ENCODE assay signal across 13 cellular contexts in genomic region chr14:61179061-61179675, GRCh38.
DNase-seq lines count a peak whose midpoint lies in the region; ATAC-seq and TF ChIP-seq lines count a peak whose summit lies in the region.
"Had no signal": no experiment of that assay in that cellular context is flagged by ENCODE, and none has a peak within 500 bp of the region (broad histone marks: within the 10 kb centered on the region; RNA-seq: fewer than 3 reads in every experiment).

No MANE protein-coding gene starts in this region.

- peaks cover 21% of the 10 kb centered on the region for H3K4me1 ChIP-seq in HUES48 (ENCODE audit: control insufficient read depth, insufficient read depth, low read length)
- peaks cover 0 to 14% of the 10 kb centered on the region in 2 donors for H3K4me1 ChIP-seq in ascending aorta
- H3K4me1 ChIP-seq: prostate gland had no signal

- intact Hi-C loops in ascending aorta (cut with DNase I): loop anchor here (2.0 kb wide), 2 partner anchors 26 to 76 kb away; no protein-coding TSS in a partner anchor

- H3K27ac ChIP-seq in HUES48 (ENCODE audit: low read depth, low read length): peak overlapping the region; percentile 40
- peak overlapping the region; percentile 35 to 64 for H3K27ac ChIP-seq in ascending aorta

- TF ChIP-seq CTCF in ascending aorta (IDR thresholded peaks at IDR 0.05) (no peak), GM10248 (IDR thresholded peaks at IDR 0.05; ENCODE audit: control extremely low read depth, extremely low read depth, low read depth, missing control alignments) (no peak)

- POLR2A ChIA-PET in GM10248 (lab: Yijun Ruan, JAX): no interaction called here

- H3K27me3 ChIP-seq in HUES48 (ENCODE audit: control insufficient read depth, insufficient read depth, low read length) (no peaks in the 10 kb centered on the region), ascending aorta (no peaks in the 10 kb centered on the region)

- in situ Hi-C loops in Caki2 (cut with HindIII; ENCODE audit: low pct_unique_long_range_greater_than_20kb, low sequenced_read_pairs): no loop called here

- H3K4me3 ChIP-seq in HUES48 (ENCODE audit: low read depth, low read length) (no peak overlapping the region), ascending aorta (no peak overlapping the region)
- H3K4me3 ChIP-seq: prostate gland had no signal

- H3K9ac ChIP-seq in HUES48 (ENCODE audit: low read depth, low read length): no peak overlapping the region

- H3K9me3 ChIP-seq in HUES48 (ENCODE audit: control insufficient read depth, insufficient read depth, low read length) (no peaks in the 10 kb centered on the region), ascending aorta (no peaks in the 10 kb centered on the region)
- H3K9me3 ChIP-seq: prostate gland had no signal

- peak; percentile 88 for DNase-seq in Caki2 (ENCODE audit: low read depth)
- DNase-seq in ascending aorta (ENCODE audit: low spot score in 2 of 2): no peak
- DNase-seq in kidney tubule cell (ENCODE audit: low spot score): peak; percentile 92
- no peak for DNase-seq in GM10248 (ENCODE audit: extremely low spot score)
- DNase-seq in NCI-H748 treated with DMSO at 0.1 percent for 48 hours (lab: John Stamatoyannopoulos, UW): no peak
- DNase-seq: effector CD4-positive, alpha-beta T cell; hippocampal formation; NCI-H1436; NCI-H774 had no signal

- CTCF ChIA-PET in GM10248 (lab: Yijun Ruan, JAX): no interaction called here

- no peaks in the 10 kb centered on the region for H3K36me3 ChIP-seq in HUES48 (ENCODE audit: control insufficient read depth, insufficient read depth, low read length)
- no peaks in the 10 kb centered on the region for H3K36me3 ChIP-seq in ascending aorta
- H3K36me3 ChIP-seq: prostate gland had no signal

- ATAC-seq in HG02885 (IDR thresholded peaks at IDR 0.05; ENCODE audit: poor library complexity, unreplicated experiment): no peak
- ATAC-seq in HG02798 (IDR thresholded peaks at IDR 0.05; ENCODE audit: poor library complexity, unreplicated experiment): no peak

Comparison
In these comparisons a context has a peak if more than half of its experiments do, and no peak if none do; other contexts are left out.
1. DNase-seq: peak in Caki2 (single experiment) and kidney tubule cell (single experiment); none in ascending aorta (0 of 2), GM10248 (single experiment) and NCI-H748 treated with DMSO at 0.1 percent for 48 hours (single experiment).